Comparison of ENCODE assay signal across 1 cellular context in the genomic region with DNA sequence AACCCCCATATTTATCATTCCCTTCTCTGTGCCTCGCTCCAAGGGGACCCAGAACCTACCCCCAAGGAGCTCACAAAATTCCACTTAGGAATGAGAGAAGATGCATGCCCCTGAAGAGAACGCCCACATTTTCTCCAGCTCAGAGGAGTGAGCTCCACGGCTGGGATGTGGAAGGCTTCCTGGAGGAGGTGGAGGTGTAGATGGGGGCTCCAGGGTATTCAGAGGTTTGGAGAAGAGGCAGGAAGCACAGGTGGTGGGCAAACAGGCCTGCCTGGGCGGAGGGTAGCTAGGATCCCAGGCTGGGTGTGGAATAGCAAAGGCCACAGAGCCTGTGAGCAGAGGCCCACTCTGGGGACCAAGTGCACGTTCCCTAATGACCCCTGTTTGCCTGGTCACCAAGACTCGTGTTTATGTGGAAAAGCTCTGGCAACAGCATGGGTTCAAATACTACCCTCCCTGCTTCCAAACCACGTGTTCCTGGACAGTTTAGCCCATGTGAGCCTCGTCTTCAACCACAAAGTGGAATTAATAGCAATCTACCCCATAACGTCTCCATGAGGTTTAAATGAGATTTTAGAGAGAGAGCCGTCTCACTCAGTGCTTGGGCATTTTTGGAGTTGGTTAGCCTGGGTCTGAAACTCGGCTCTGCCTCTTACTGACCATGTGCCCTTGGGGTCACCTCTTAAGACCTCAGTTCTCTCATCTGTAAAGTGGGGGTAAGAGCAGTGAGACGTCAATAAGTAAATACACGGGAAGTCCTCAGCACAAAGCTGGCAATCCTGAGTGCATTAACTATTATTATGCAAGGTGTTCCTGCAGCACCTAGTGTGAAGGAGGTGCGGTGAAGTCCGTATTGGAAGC.
TF ChIP-seq lines count a peak whose summit lies in the region.

No MANE protein-coding gene starts in this region.

TF ChIP-seq in K562, 482 proteins besides CTCF, POLR2A, EP300 and RAD21:
- TF ChIP-seq SNRNP70 (optimal IDR thresholded peaks at IDR 0.05; ENCODE audit: low read depth, low read length) (no peak), TCF3 (CRISPR knock-in tag; IDR thresholded peaks at IDR 0.05) (no peak), ZFP36 (IDR thresholded peaks at IDR 0.05; ENCODE audit: low read depth, low read length, partially characterized antibody) (peak; percentile 75), HDAC1 (IDR thresholded peaks at IDR 0.05) (no peak), FOXP1 (CRISPR knock-in tag; IDR thresholded peaks at IDR 0.05) (no peak), U2AF2 (optimal IDR thresholded peaks at IDR 0.05; ENCODE audit: low read depth, low read length) (no peak), ZBTB7A (IDR thresholded peaks at IDR 0.05; ENCODE audit: borderline replicate concordance, control insufficient read depth, low read depth, low read length) (no peak), ESRRA (IDR thresholded peaks at IDR 0.05; ENCODE audit: borderline replicate concordance, low read depth) (peak; percentile 99), RBM14 (IDR thresholded peaks at IDR 0.05; ENCODE audit: borderline replicate concordance, insufficient read depth, low read depth, low read length) (no peak), RBM25 (IDR thresholded peaks at IDR 0.05; ENCODE audit: low read depth, low read length, severe bottlenecking) (peak; percentile 85), ZNF146 (CRISPR knock-in tag; IDR thresholded peaks at IDR 0.05; ENCODE audit: unreplicated experiment) (no peak), NCOR1 (IDR thresholded peaks at IDR 0.05) (no peak), ZNF212 (CRISPR knock-in tag; IDR thresholded peaks at IDR 0.05) (no peak), DACH1 (IDR thresholded peaks at IDR 0.05; ENCODE audit: partially characterized antibody) (no peak), ZNF780A (CRISPR knock-in tag; IDR thresholded peaks at IDR 0.05) (no peak), SREBF1 (IDR thresholded peaks at IDR 0.05; ENCODE audit: borderline replicate concordance, low read depth, low read length) (no peak), PHTF2 (CRISPR knock-in tag; IDR thresholded peaks at IDR 0.05) (no peak), EZH2 (IDR thresholded peaks at IDR 0.05; ENCODE audit: borderline replicate concordance, low read depth, low read length) (no peak), BCOR (IDR thresholded peaks at IDR 0.05) (peak; percentile 57; the same call in 1 of the 2 replicates), STAT5A (IDR thresholded peaks at IDR 0.05; ENCODE audit: borderline replicate concordance, low read length) (no peak), HDAC2 (IDR thresholded peaks at IDR 0.05) (0 out of 2 replicates have a peak, but pooled peaks have one; percentile 47), BCL6 (CRISPR knock-in tag; IDR thresholded peaks at IDR 0.05) (no peak)
- TF ChIP-seq, protein P1, sequence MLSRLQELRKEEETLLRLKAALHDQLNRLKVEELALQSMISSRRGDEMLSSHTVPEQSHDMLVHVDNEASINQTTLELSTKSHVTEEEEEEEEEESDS (CRISPR knock-in tag; IDR thresholded peaks at IDR 0.05): no peak
- TF ChIP-seq, protein P2, sequence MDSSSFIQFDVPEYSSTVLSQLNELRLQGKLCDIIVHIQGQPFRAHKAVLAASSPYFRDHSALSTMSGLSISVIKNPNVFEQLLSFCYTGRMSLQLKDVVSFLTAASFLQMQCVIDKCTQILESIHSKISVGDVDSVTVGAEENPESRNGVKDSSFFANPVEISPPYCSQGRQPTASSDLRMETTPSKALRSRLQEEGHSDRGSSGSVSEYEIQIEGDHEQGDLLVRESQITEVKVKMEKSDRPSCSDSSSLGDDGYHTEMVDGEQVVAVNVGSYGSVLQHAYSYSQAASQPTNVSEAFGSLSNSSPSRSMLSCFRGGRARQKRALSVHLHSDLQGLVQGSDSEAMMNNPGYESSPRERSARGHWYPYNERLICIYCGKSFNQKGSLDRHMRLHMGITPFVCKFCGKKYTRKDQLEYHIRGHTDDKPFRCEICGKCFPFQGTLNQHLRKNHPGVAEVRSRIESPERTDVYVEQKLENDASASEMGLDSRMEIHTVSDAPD (CRISPR knock-in tag; IDR thresholded peaks at IDR 0.05): no peak
- TF ChIP-seq, protein P3, sequence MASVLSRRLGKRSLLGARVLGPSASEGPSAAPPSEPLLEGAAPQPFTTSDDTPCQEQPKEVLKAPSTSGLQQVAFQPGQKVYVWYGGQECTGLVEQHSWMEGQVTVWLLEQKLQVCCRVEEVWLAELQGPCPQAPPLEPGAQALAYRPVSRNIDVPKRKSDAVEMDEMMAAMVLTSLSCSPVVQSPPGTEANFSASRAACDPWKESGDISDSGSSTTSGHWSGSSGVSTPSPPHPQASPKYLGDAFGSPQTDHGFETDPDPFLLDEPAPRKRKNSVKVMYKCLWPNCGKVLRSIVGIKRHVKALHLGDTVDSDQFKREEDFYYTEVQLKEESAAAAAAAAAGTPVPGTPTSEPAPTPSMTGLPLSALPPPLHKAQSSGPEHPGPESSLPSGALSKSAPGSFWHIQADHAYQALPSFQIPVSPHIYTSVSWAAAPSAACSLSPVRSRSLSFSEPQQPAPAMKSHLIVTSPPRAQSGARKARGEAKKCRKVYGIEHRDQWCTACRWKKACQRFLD (CRISPR knock-in tag; IDR thresholded peaks at IDR 0.05): no peak
- TF ChIP-seq, protein P4, sequence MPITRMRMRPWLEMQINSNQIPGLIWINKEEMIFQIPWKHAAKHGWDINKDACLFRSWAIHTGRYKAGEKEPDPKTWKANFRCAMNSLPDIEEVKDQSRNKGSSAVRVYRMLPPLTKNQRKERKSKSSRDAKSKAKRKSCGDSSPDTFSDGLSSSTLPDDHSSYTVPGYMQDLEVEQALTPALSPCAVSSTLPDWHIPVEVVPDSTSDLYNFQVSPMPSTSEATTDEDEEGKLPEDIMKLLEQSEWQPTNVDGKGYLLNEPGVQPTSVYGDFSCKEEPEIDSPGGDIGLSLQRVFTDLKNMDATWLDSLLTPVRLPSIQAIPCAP (CRISPR knock-in tag; IDR thresholded peaks at IDR 0.05; ENCODE audit: borderline replicate concordance): no peak
